ENCODE assay signal across 20 cellular contexts in the genomic region with DNA sequence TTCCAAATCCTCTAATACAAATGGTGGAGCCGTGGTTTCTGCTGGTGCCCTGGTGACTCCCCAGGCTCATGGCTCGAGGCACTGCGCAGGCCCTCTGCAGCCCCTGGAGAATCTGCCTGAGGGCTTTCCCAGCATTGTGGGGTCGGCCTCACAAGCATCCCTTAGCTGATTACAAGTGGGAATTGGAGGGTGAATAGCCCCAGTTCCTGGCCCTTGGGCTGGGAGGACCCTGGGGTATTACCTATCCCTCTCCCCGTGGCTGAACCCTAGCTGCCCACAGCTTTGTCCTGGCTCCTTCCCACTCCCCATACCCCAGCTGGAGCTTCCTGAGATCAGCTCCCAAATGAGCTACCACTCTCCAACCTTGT.
"Had no signal": no experiment of that assay in that cellular context is flagged by ENCODE, and none has a peak within 500 bp of the region (broad histone marks: within the 10 kb centered on the region; RNA-seq: fewer than 3 reads in every experiment).

No MANE protein-coding gene starts in this region.

- H3K27ac Mint-ChIP-seq: memory B cell; natural killer cell; stimulated activated effector memory CD8-positive, alpha-beta T cell treated with anti-CD3 and anti-CD28 coated beads, Interleukin-12 subunit alpha, Interleukin-12 subunit beta, amount 100 ng/mL, for 72 hours had no signal

- DNase-seq: dorsolateral prefrontal cortex; effector CD4-positive, alpha-beta T cell; foreskin fibroblast; gastrocnemius medialis; left ventricle myocardium superior; lower lobe of right lung; natural killer cell; stimulated activated CD4-positive, alpha-beta T cell treated with anti-CD3 and anti-CD28 coated beads, Interleukin-2, amount 100 ng/mL, for 24 hours; stimulated activated CD4-positive, alpha-beta T cell treated with anti-CD3 and anti-CD28 coated beads, Interleukin-4, amount 100 ng/mL, for 24 hours; stimulated activated naive CD4-positive, alpha-beta T cell treated with Interleukin-2 at 50 U/mL for 16 hours; stomach; thyroid gland; trophoblast cell had no signal

- H3K4me3 Mint-ChIP-seq: memory B cell; natural killer cell; stimulated activated effector memory CD8-positive, alpha-beta T cell treated with anti-CD3 and anti-CD28 coated beads, Interleukin-12 subunit alpha, Interleukin-12 subunit beta, amount 100 ng/mL, for 72 hours had no signal

- H3K27ac ChIP-seq: dorsolateral prefrontal cortex, gastrocnemius medialis, lower lobe of right lung, prostate gland, right atrium auricular region, stomach, thyroid gland, vagina had no signal

- H3K4me1 ChIP-seq: gastrocnemius medialis, lower lobe of right lung, prostate gland, right atrium auricular region, vagina had no signal

- ATAC-seq: gastrocnemius medialis, left ventricle myocardium superior, lower lobe of right lung, natural killer cell, sciatic nerve had no signal

- H3K9me3 ChIP-seq: gastrocnemius medialis, lower lobe of right lung, prostate gland, right atrium auricular region, stomach, thyroid gland, vagina had no signal

- H3K9me3 Mint-ChIP-seq: memory B cell; natural killer cell; stimulated activated effector memory CD8-positive, alpha-beta T cell treated with anti-CD3 and anti-CD28 coated beads, Interleukin-12 subunit alpha, Interleukin-12 subunit beta, amount 100 ng/mL, for 72 hours had no signal

- H3K27me3 Mint-ChIP-seq: memory B cell had no signal

- H3K36me3 ChIP-seq: gastrocnemius medialis, lower lobe of right lung, prostate gland, right atrium auricular region, stomach, thyroid gland, vagina had no signal

- FAIRE-seq: keratinocyte had no signal

- H3K4me3 ChIP-seq: dorsolateral prefrontal cortex, gastrocnemius medialis, lower lobe of right lung, prostate gland, right atrium auricular region, stomach, thyroid gland, vagina had no signal

- H3K36me3 Mint-ChIP-seq: memory B cell; natural killer cell; stimulated activated effector memory CD8-positive, alpha-beta T cell treated with anti-CD3 and anti-CD28 coated beads, Interleukin-12 subunit alpha, Interleukin-12 subunit beta, amount 100 ng/mL, for 72 hours had no signal

- H3K27me3 ChIP-seq: dorsolateral prefrontal cortex, gastrocnemius medialis, right atrium auricular region, stomach, thyroid gland, vagina had no signal
